Comparison of ENCODE assay signal across 8 cellular contexts in the genomic region with DNA sequence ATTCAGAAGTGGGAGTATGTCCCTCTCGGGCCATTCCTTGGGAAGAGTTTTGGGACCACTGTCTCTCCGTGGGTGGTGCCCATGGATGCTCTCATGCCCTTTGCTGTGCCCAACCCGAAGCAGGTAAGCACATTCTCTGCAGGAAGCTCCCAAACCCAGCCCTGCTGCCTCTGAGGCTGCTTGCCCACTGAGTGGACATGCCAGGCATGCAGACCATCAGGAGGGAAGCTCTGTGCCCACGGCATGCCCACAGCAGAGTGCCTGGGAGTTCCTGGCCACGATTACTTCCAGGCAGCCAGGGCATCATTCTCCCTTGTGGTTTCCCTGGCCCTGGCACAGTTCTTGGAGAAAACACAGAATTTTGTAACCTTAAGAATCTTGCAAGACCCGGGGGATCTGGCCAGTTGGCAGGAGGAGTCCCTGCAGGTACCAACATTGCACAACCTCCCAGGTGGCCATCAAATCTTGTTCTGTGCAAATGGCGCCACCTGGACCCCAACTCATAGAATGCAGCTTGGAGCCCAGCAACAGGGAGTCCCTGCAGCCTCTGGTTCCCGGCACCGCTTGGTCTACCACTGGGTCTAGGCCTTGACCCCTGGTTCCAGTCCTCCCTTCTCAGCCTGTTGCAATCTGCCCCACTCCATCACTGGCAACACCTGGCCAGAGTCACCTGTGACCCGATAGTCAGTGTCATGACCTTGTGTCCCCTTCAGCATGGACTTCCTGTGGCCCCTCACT. TPM values are rescaled to one million over a fixed set of nuclear protein-coding genes. Genes with fewer than 3 reads are reported as not detected.
DNase-seq lines count a peak whose midpoint lies in the region; ATAC-seq, FAIRE-seq and TF ChIP-seq lines count a peak whose summit lies in the region.

No MANE protein-coding gene starts in this region.

- peak; percentile 63 for DNase-seq in NCI-H2081 (lab: John Stamatoyannopoulos, UW)
- no peak for DNase-seq in NCI-H2081 treated with DMSO at 0.1 percent for 48 hours (lab: John Stamatoyannopoulos, UW)
- DNase-seq in activated T-cell treated with anti-CD3 and anti-CD28 coated beads, Interleukin-2, amount 50 U/mL, for 24 hours = peak; percentile 81
- DNase-seq in fibroblast of pulmonary artery (ENCODE audit: low read depth) = peak; percentile 68
- peak; percentile 63 to 88 (median 80) for DNase-seq in pancreas
- DNase-seq in upper lobe of left lung = peak in 1 of 2 donors; percentile 88

- no peaks in the 10 kb centered on the region for H3K9me3 Mint-ChIP-seq in activated T-cell treated with anti-CD3 and anti-CD28 coated beads, Interleukin-2, amount 50 U/mL, for 24 hours

- ATAC-seq in HG03045 (IDR thresholded peaks at IDR 0.05; ENCODE audit: unreplicated experiment) (peak; percentile 57), pancreas (peak; percentile 78 to 99 (median 94)), upper lobe of left lung (ENCODE audit: low FRiP score in 2 of 2) (peak; percentile 77 to 78)

- H3K27me3 ChIP-seq in OCI-LY3 (ENCODE audit: low read depth, low read length) (no peaks in the 10 kb centered on the region), pancreas (no peaks in the 10 kb centered on the region), upper lobe of left lung (no peaks in the 10 kb centered on the region)

- TF ChIP-seq EP300 in upper lobe of left lung (IDR thresholded peaks at IDR 0.05) = no peak

- H3K9ac ChIP-seq in OCI-LY3 (ENCODE audit: low read length) = no peak overlapping the region

- H3K27ac ChIP-seq in OCI-LY3 (ENCODE audit: low read length) (no peak overlapping the region), pancreas (no peak overlapping the region), upper lobe of left lung (peak overlapping the region in 1 of 4 donors; percentile 63)

- peaks cover 61% of the 10 kb centered on the region for H3K36me3 Mint-ChIP-seq in activated T-cell treated with anti-CD3 and anti-CD28 coated beads, Interleukin-2, amount 50 U/mL, for 24 hours (ENCODE audit: low read depth)

- H3K4me3 Mint-ChIP-seq in activated T-cell treated with anti-CD3 and anti-CD28 coated beads, Interleukin-2, amount 50 U/mL, for 24 hours = no peak overlapping the region

- H3K27ac Mint-ChIP-seq in activated T-cell treated with anti-CD3 and anti-CD28 coated beads, Interleukin-2, amount 50 U/mL, for 24 hours = no peak overlapping the region

- FAIRE-seq in pancreas (lab: Jason Lieb, UNC) = no peak

- H3K4me2 ChIP-seq in OCI-LY3 (ENCODE audit: low read length) = no peak overlapping the region

- H3K27me3 Mint-ChIP-seq in activated T-cell treated with anti-CD3 and anti-CD28 coated beads, Interleukin-2, amount 50 U/mL, for 24 hours = no peaks in the 10 kb centered on the region

- TF ChIP-seq CTCF in OCI-LY3 (IDR thresholded peaks at IDR 0.05; ENCODE audit: low read depth, low read length) = peak; percentile 90
- peak; percentile 73 for TF ChIP-seq CTCF in fibroblast of pulmonary artery (IDR thresholded peaks at IDR 0.05; ENCODE audit: low read length, missing control alignments)
- peak; percentile 8 to 74 (median 72) for TF ChIP-seq CTCF in pancreas (IDR thresholded peaks at IDR 0.05)
- peak; percentile 74 to 89 (median 82) for TF ChIP-seq CTCF in upper lobe of left lung (IDR thresholded peaks at IDR 0.05)

- H3K4me3 ChIP-seq in OCI-LY3 (ENCODE audit: low read length) (no peak overlapping the region), fibroblast of pulmonary artery (replicated peaks; ENCODE audit: low read depth, low read length) (no peak overlapping the region), pancreas (no peak overlapping the region), upper lobe of left lung (no peak overlapping the region)

- no peaks in the 10 kb centered on the region for H4K20me1 ChIP-seq in OCI-LY3 (ENCODE audit: insufficient read depth, low read length)

- no peak for TF ChIP-seq POLR2A in upper lobe of left lung (IDR thresholded peaks at IDR 0.05)

- H3K79me2 ChIP-seq in OCI-LY3 (ENCODE audit: low read length) = no peaks in the 10 kb centered on the region

- intact Hi-C loops in pancreas (cut with DNase I) = no loop called here

- no peaks in the 10 kb centered on the region for H3K4me1 Mint-ChIP-seq in activated T-cell treated with anti-CD3 and anti-CD28 coated beads, Interleukin-2, amount 50 U/mL, for 24 hours (ENCODE audit: low read depth)

- 59 to 64% methylated on average over 10 of the region's 10 CpGs for WGBS in pancreas, 2 donors
- 54 to 65% methylated on average over 5 to 10 of the region's 10 CpGs for WGBS in upper lobe of left lung, 2 donors

- H3K9me3 ChIP-seq in OCI-LY3 (ENCODE audit: insufficient read depth, low read length) = no peaks in the 10 kb centered on the region
- H3K9me3 ChIP-seq in pancreas = no peaks in the 10 kb centered on the region
- H3K9me3 ChIP-seq in upper lobe of left lung = no peaks in the 10 kb centered on the region

- H3K4me1 ChIP-seq in OCI-LY3 (ENCODE audit: low read length) = no peaks in the 10 kb centered on the region
- no peaks in the 10 kb centered on the region for H3K4me1 ChIP-seq in pancreas
- H3K4me1 ChIP-seq in upper lobe of left lung = peaks cover 0 to 3% (median 0%) of the 10 kb centered on the region in 4 donors

- H2AFZ ChIP-seq in OCI-LY3 (ENCODE audit: low read depth, low read length) = no peak overlapping the region

- H3K36me3 ChIP-seq in OCI-LY3 (replicated peaks; ENCODE audit: low read depth, low read length) (no peaks in the 10 kb centered on the region), pancreas (no peaks in the 10 kb centered on the region), upper lobe of left lung (peaks cover 3 to 30% (median 9%) of the 10 kb centered on the region in 4 donors)

RNA-seq across cellular contexts. Expression of a gene that starts 20.4 kb away (rescaled TPM):
- 10 to 100 TPM in 3 of 6 donors, 1 to 10 TPM in 3; 5.0 to 14.8 (median 8.7) TPM for total RNA-seq in pancreas
- 10 to 100 TPM; 14.3 to 22.9 TPM for polyA plus RNA-seq in pancreas
- total RNA-seq in upper lobe of left lung = 10 to 100 TPM; 14.0 to 46.1 (median 34.5) TPM
